10 cellular contexts compared by ENCODE assay signal in genomic region chr3:62178739-62179600, GRCh38.
"Had no signal": no experiment of that assay in that cellular context is flagged by ENCODE, and none has a peak within 500 bp of the region (broad histone marks: within the 10 kb centered on the region; RNA-seq: fewer than 3 reads in every experiment).

No MANE protein-coding gene starts in this region.

- DNase-seq: activated CD4-positive, alpha-beta T cell treated with anti-CD3 and anti-CD28 coated beads, Interleukin-2, amount 50 U/mL, for 1 hour; cortex of kidney; effector memory CD4-positive, alpha-beta T cell; mucosa of descending colon; naive thymus-derived CD8-positive, alpha-beta T cell; retina had no signal

- H3K4me3 ChIP-seq: mucosa of descending colon, skin epidermis had no signal

- H3K4me3 Mint-ChIP-seq: activated naive CD4-positive, alpha-beta T cell treated with anti-CD3 and anti-CD28 coated beads, Interleukin-2, amount 50 U/mL, for 24 hours; central memory CD8-positive, alpha-beta T cell; naive thymus-derived CD8-positive, alpha-beta T cell had no signal

- H3K4me1 Mint-ChIP-seq: activated naive CD4-positive, alpha-beta T cell treated with anti-CD3 and anti-CD28 coated beads, Interleukin-2, amount 50 U/mL, for 24 hours; central memory CD8-positive, alpha-beta T cell; naive thymus-derived CD8-positive, alpha-beta T cell had no signal

- H3K27me3 ChIP-seq: neutrophil had no signal

- H3K36me3 Mint-ChIP-seq: activated naive CD4-positive, alpha-beta T cell treated with anti-CD3 and anti-CD28 coated beads, Interleukin-2, amount 50 U/mL, for 24 hours; naive thymus-derived CD8-positive, alpha-beta T cell had no signal

- H3K9me3 ChIP-seq: mucosa of descending colon, neutrophil had no signal

- H3K9me3 Mint-ChIP-seq: activated naive CD4-positive, alpha-beta T cell treated with anti-CD3 and anti-CD28 coated beads, Interleukin-2, amount 50 U/mL, for 24 hours; central memory CD8-positive, alpha-beta T cell; naive thymus-derived CD8-positive, alpha-beta T cell had no signal

- ATAC-seq: mucosa of descending colon; naive thymus-derived CD8-positive, alpha-beta T cell had no signal

- H3K36me3 ChIP-seq: neutrophil had no signal

- H3K27me3 Mint-ChIP-seq: activated naive CD4-positive, alpha-beta T cell treated with anti-CD3 and anti-CD28 coated beads, Interleukin-2, amount 50 U/mL, for 24 hours had no signal

- H3K27ac Mint-ChIP-seq: activated naive CD4-positive, alpha-beta T cell treated with anti-CD3 and anti-CD28 coated beads, Interleukin-2, amount 50 U/mL, for 24 hours; naive thymus-derived CD8-positive, alpha-beta T cell had no signal

- H3K27ac ChIP-seq: neutrophil, skin epidermis had no signal
